14 cellular contexts compared by ENCODE assay signal in genomic region chr9:7783635-7784063, GRCh38. TPM values are rescaled to one million over a fixed set of nuclear protein-coding genes. Genes with fewer than 3 reads are reported as not detected.
A peak's percentile ranks its signal among the peaks of the same experiment; 100 is the strongest.
DNase-seq lines count a peak whose midpoint lies in the region; ATAC-seq and TF ChIP-seq lines count a peak whose summit lies in the region.
"Had no signal": no experiment of that assay in that cellular context is flagged by ENCODE, and none has a peak within 500 bp of the region (broad histone marks: within the 10 kb centered on the region; RNA-seq: fewer than 3 reads in every experiment).

No MANE protein-coding gene starts in this region.

- no peaks in the 10 kb centered on the region for H4K20me1 ChIP-seq in Karpas-422 (ENCODE audit: insufficient read depth, low read depth, low read length)

- H3K9me3 ChIP-seq in CD8-positive, alpha-beta T cell (ENCODE audit: low read length) = no peaks in the 10 kb centered on the region
- H3K9me3 ChIP-seq in Karpas-422 (ENCODE audit: low read length) (no peaks in the 10 kb centered on the region), aorta (ENCODE audit: control insufficient read depth, low read length) (no peaks in the 10 kb centered on the region)

- H3K36me3 Mint-ChIP-seq in CD8-positive, alpha-beta T cell = peaks cover 10% of the 10 kb centered on the region
- H3K36me3 Mint-ChIP-seq in activated T-helper 17 cell treated with anti-CD3 and anti-CD28 coated beads, Interleukin-2, amount 50 U/mL, for 72 hours (ENCODE audit: low read depth) = no peaks in the 10 kb centered on the region
- no peaks in the 10 kb centered on the region for H3K36me3 Mint-ChIP-seq in immature natural killer cell
- peaks cover 3% of the 10 kb centered on the region for H3K36me3 Mint-ChIP-seq in activated CD4-positive, alpha-beta memory T cell treated with anti-CD3 and anti-CD28 coated beads for 36 hours

- peaks cover 3% of the 10 kb centered on the region for H3K4me1 Mint-ChIP-seq in CD8-positive, alpha-beta T cell (ENCODE audit: low read depth)
- peaks cover 5% of the 10 kb centered on the region for H3K4me1 Mint-ChIP-seq in activated T-helper 17 cell treated with anti-CD3 and anti-CD28 coated beads, Interleukin-2, amount 50 U/mL, for 72 hours
- H3K4me1 Mint-ChIP-seq in immature natural killer cell = peaks cover 0 to 15% of the 10 kb centered on the region in 2 donors
- no peaks in the 10 kb centered on the region for H3K4me1 Mint-ChIP-seq in activated CD4-positive, alpha-beta memory T cell treated with anti-CD3 and anti-CD28 coated beads for 36 hours (ENCODE audit: low read depth)
- H3K4me1 Mint-ChIP-seq: CD14-positive monocyte had no signal

- no peak overlapping the region for H3K4me2 ChIP-seq in Karpas-422 (ENCODE audit: low read depth, low read length, poor library complexity, severe bottlenecking)

- H3K9me3 Mint-ChIP-seq in CD8-positive, alpha-beta T cell = no peaks in the 10 kb centered on the region
- H3K9me3 Mint-ChIP-seq in activated T-helper 17 cell treated with anti-CD3 and anti-CD28 coated beads, Interleukin-2, amount 50 U/mL, for 72 hours = no peaks in the 10 kb centered on the region
- H3K9me3 Mint-ChIP-seq in immature natural killer cell = no peaks in the 10 kb centered on the region
- H3K9me3 Mint-ChIP-seq in activated CD4-positive, alpha-beta memory T cell treated with anti-CD3 and anti-CD28 coated beads for 36 hours = no peaks in the 10 kb centered on the region
- H3K9me3 Mint-ChIP-seq: CD14-positive monocyte, H9 had no signal

- H2AFZ ChIP-seq in Karpas-422 (ENCODE audit: low read length) = no peak overlapping the region

- no peak overlapping the region for H3K27ac ChIP-seq in CD8-positive, alpha-beta T cell (ENCODE audit: low read depth, low read length)
- H3K27ac ChIP-seq in Karpas-422 (ENCODE audit: low read length) (no peak overlapping the region), aorta (ENCODE audit: low read depth in 1 of 2, low read length in 2 of 2) (no peak overlapping the region)

- no peaks in the 10 kb centered on the region for H3K4me1 ChIP-seq in CD8-positive, alpha-beta T cell (ENCODE audit: insufficient read depth, low read length)
- H3K4me1 ChIP-seq in Karpas-422 (ENCODE audit: low read length) (no peaks in the 10 kb centered on the region), aorta (ENCODE audit: control insufficient read depth in 1 of 2, insufficient read depth in 2 of 2, low read length in 2 of 2) (no peaks in the 10 kb centered on the region)

- no peak overlapping the region for H3K4me3 Mint-ChIP-seq in CD8-positive, alpha-beta T cell
- H3K4me3 Mint-ChIP-seq in activated T-helper 17 cell treated with anti-CD3 and anti-CD28 coated beads, Interleukin-2, amount 50 U/mL, for 72 hours = no peak overlapping the region
- H3K4me3 Mint-ChIP-seq in immature natural killer cell = peak overlapping the region in 1 of 5 donors; percentile 15
- no peak overlapping the region for H3K4me3 Mint-ChIP-seq in activated CD4-positive, alpha-beta memory T cell treated with anti-CD3 and anti-CD28 coated beads for 36 hours
- H3K4me3 Mint-ChIP-seq: CD14-positive monocyte, H9 had no signal

- TF ChIP-seq CTCF in CD8-positive, alpha-beta T cell (IDR thresholded peaks at IDR 0.05) = no peak

- H3K27me3 ChIP-seq in CD8-positive, alpha-beta T cell (ENCODE audit: insufficient read depth, low read length) = no peaks in the 10 kb centered on the region
- no peaks in the 10 kb centered on the region for H3K27me3 ChIP-seq in Karpas-422 (ENCODE audit: low read length)
- H3K27me3 ChIP-seq in aorta (ENCODE audit: control insufficient read depth in 1 of 2, insufficient read depth in 2 of 2, low read length in 1 of 2) = no peaks in the 10 kb centered on the region

- POLR2A ChIA-PET in CD8-positive, alpha-beta T cell (lab: Charles Lee) = no interaction called here
- POLR2A ChIA-PET in activated CD4-positive, alpha-beta memory T cell treated with anti-CD3 and anti-CD28 coated beads for 36 hours (lab: Charles Lee) = no interaction called here

- no peaks in the 10 kb centered on the region for H3K36me3 ChIP-seq in CD8-positive, alpha-beta T cell (ENCODE audit: insufficient read depth, low read length)
- H3K36me3 ChIP-seq in Karpas-422 (ENCODE audit: insufficient read depth, low read length) (no peaks in the 10 kb centered on the region), aorta (ENCODE audit: control insufficient read depth in 1 of 2, insufficient read depth in 2 of 2, low read length in 1 of 2) (no peaks in the 10 kb centered on the region)

- no peaks in the 10 kb centered on the region for H3K9me2 ChIP-seq in Karpas-422 (replicated peaks; ENCODE audit: insufficient read depth, low read length)

- H3K4me3 ChIP-seq in CD8-positive, alpha-beta T cell (ENCODE audit: low read depth, low read length) = no peak overlapping the region
- H3K4me3 ChIP-seq in Karpas-422 (ENCODE audit: low read length) (no peak overlapping the region), aorta (ENCODE audit: low read length in 2 of 2) (no peak overlapping the region)

- no peak for DNase-seq in CD8-positive, alpha-beta T cell
- DNase-seq in Karpas-422 (peak; percentile 24), immature natural killer cell (peak in 2 of 3 donors; percentile 22 to 38), aorta (no peak), NCI-H345 (lab: John Stamatoyannopoulos, UW) (no peak)
- no peak for DNase-seq in activated CD4-positive, alpha-beta memory T cell treated with anti-CD3 and anti-CD28 coated beads for 36 hours
- DNase-seq: DMS53, GF-D8, GOT3, H9, IMR-90 had no signal

- intact Hi-C loops in CD8-positive, alpha-beta T cell (cut with DNase I, micrococcal nuclease) = no loop called here
- intact Hi-C loops in aorta (cut with DNase I) = no loop called here
- intact Hi-C loops in activated CD4-positive, alpha-beta memory T cell treated with anti-CD3 and anti-CD28 coated beads for 36 hours (cut with micrococcal nuclease) = no loop called here

- H3K9ac ChIP-seq in Karpas-422 (ENCODE audit: low read length) = no peak overlapping the region

- H3K79me2 ChIP-seq in Karpas-422 (ENCODE audit: low read length) = no peaks in the 10 kb centered on the region

- H3K27ac Mint-ChIP-seq in CD8-positive, alpha-beta T cell = no peak overlapping the region
- no peak overlapping the region for H3K27ac Mint-ChIP-seq in activated T-helper 17 cell treated with anti-CD3 and anti-CD28 coated beads, Interleukin-2, amount 50 U/mL, for 72 hours
- H3K27ac Mint-ChIP-seq in immature natural killer cell = peak overlapping the region in 1 of 6 donors; percentile 4
- H3K27ac Mint-ChIP-seq in activated CD4-positive, alpha-beta memory T cell treated with anti-CD3 and anti-CD28 coated beads for 36 hours = no peak overlapping the region
- H3K27ac Mint-ChIP-seq: CD14-positive monocyte, H9 had no signal

- H3K27me3 Mint-ChIP-seq in CD8-positive, alpha-beta T cell (ENCODE audit: low read depth) = no peaks in the 10 kb centered on the region
- no peaks in the 10 kb centered on the region for H3K27me3 Mint-ChIP-seq in activated T-helper 17 cell treated with anti-CD3 and anti-CD28 coated beads, Interleukin-2, amount 50 U/mL, for 72 hours
- H3K27me3 Mint-ChIP-seq in immature natural killer cell (ENCODE audit: low read depth in 3 of 3) = peaks cover 0 to 4% (median 4%) of the 10 kb centered on the region in 3 donors
- H3K27me3 Mint-ChIP-seq in activated CD4-positive, alpha-beta memory T cell treated with anti-CD3 and anti-CD28 coated beads for 36 hours = no peaks in the 10 kb centered on the region

- ATAC-seq in CD8-positive, alpha-beta T cell = peak; percentile 64
- ATAC-seq in activated T-helper 17 cell treated with anti-CD3 and anti-CD28 coated beads, Interleukin-2, amount 50 U/mL, for 72 hours (replicated peaks) = peak; percentile 37
- ATAC-seq in aorta (ENCODE audit: low FRiP score) (no peak), GM18868 (IDR thresholded peaks at IDR 0.05; ENCODE audit: unreplicated experiment) (no peak)

- CTCF ChIA-PET in CD8-positive, alpha-beta T cell (lab: Charles Lee) = no interaction called here
- CTCF ChIA-PET in activated CD4-positive, alpha-beta memory T cell treated with anti-CD3 and anti-CD28 coated beads for 36 hours (lab: Charles Lee) = no interaction called here

- WGBS in aorta, 2 donors = 93% methylated on average over 5 of the region's 5 CpGs

RNA-seq across cellular contexts. Expression of gene DMAC1, which starts 15.9 kb away (rescaled TPM):
- 10 to 100 TPM in 1 of 2 experiments, 1 to 10 TPM in 1; 8.6 to 10.6 TPM for total RNA-seq in CD8-positive, alpha-beta T cell
- total RNA-seq in Karpas-422 (2014; rRNA removed; shearing (Covaris generic); ENCODE audit: low replicate concordance) = 28.7 and 50.7 TPM in 2 replicates
- 10 to 100 TPM; 23.6 to 35.1 TPM for total RNA-seq in activated T-helper 17 cell treated with anti-CD3 and anti-CD28 coated beads, Interleukin-2, amount 50 U/mL, for 72 hours
- 10 to 100 TPM; 17.6 to 76.7 (median 46.0) TPM for polyA plus RNA-seq in immature natural killer cell
- 10 to 100 TPM; 27.4 to 32.3 TPM for total RNA-seq in aorta
- polyA plus RNA-seq in aorta = 10 to 100 TPM; 12.3 to 13.3 TPM
- total RNA-seq in activated CD4-positive, alpha-beta memory T cell treated with anti-CD3 and anti-CD28 coated beads for 36 hours = 10 to 100 TPM; 45.4 to 46.6 TPM

Comparison
In these comparisons a context has a peak if more than half of its experiments do, and no peak if none do; other contexts are left out.
1. ATAC-seq: peak in CD8-positive, alpha-beta T cell (single experiment) and activated T-helper 17 cell treated with anti-CD3 and anti-CD28 coated beads, Interleukin-2, amount 50 U/mL, for 72 hours (single experiment); none in aorta (single experiment) and GM18868 (single experiment).
2. DNase-seq: peak in Karpas-422 (single experiment) and immature natural killer cell (2 of 3); none in CD8-positive, alpha-beta T cell (0 of 7), aorta (0 of 2), NCI-H345 (single experiment) and activated CD4-positive, alpha-beta memory T cell treated with anti-CD3 and anti-CD28 coated beads for 36 hours (single experiment).